Comparison of ENCODE assay signal across 23 cellular contexts in the genomic region with DNA sequence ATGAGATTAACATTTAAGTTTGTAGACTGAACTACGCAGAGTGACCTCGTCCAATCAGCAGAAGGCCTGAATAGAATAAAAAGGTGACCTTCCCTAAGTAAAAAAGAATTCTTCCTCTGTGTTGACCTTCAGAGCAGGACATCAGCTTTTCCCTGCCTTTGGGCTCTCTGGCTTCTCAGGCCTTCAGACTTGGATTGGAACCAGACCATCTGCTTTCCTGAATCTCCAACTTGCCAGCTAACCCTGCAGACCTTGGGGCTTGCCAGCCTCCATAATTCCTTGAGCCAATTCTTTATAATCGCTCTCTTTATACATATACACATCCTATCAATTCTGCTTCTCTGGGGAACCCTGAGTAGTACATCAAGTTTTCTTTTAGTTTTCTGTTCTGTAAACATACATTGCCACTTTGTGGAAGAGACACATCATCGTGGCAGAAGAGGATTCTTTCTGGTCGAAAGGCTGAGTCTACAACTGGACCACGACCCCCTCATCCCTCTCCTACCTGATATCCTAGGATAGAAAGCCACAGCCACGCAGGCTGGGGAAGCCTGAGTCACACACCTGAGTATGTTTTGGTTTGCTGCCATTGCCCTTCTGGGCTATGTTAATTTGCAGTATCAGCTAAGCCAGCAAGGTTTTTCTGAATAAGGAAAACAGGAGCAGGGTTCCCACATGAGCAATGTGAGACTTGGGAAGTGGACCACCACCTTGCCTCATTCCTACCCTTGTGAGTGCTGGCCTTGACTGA.
"Had no signal": no experiment of that assay in that cellular context is flagged by ENCODE, and none has a peak within 500 bp of the region (broad histone marks: within the 10 kb centered on the region; RNA-seq: fewer than 3 reads in every experiment).

No MANE protein-coding gene starts in this region.

- H3K27ac Mint-ChIP-seq: endodermal cell; naive thymus-derived CD8-positive, alpha-beta T cell had no signal

- H3K36me3 Mint-ChIP-seq: naive thymus-derived CD8-positive, alpha-beta T cell had no signal

- H3K9me3 Mint-ChIP-seq: endodermal cell, neural crest cell had no signal

- H3K4me3 ChIP-seq: coronary artery, gastrocnemius medialis, heart right ventricle, lung, ovary, right atrium auricular region, sigmoid colon, skin epidermis, stomach, thoracic aorta, transverse colon had no signal

- H3K27ac ChIP-seq: coronary artery, gastrocnemius medialis, heart right ventricle, ovary, right atrium auricular region, sigmoid colon, thoracic aorta, transverse colon had no signal

- H3K9me3 ChIP-seq: gastrocnemius medialis, ovary, right atrium auricular region, stomach, thoracic aorta, transverse colon had no signal

- FAIRE-seq: endothelial cell of umbilical vein, islet of Langerhans had no signal

- ATAC-seq: gastrocnemius medialis; heart right ventricle; left lobe of liver; naive thymus-derived CD8-positive, alpha-beta T cell had no signal

- H3K4me1 ChIP-seq: stomach, transverse colon had no signal

- H3K4me1 Mint-ChIP-seq: naive thymus-derived CD8-positive, alpha-beta T cell had no signal

- H3K27me3 ChIP-seq: gastrocnemius medialis, heart right ventricle, ovary, right atrium auricular region, sigmoid colon, stomach, transverse colon had no signal

- H3K4me3 Mint-ChIP-seq: endodermal cell; naive thymus-derived CD8-positive, alpha-beta T cell; neural crest cell had no signal

- H3K36me3 ChIP-seq: gastrocnemius medialis, heart right ventricle, ovary, right atrium auricular region, sigmoid colon, stomach, thoracic aorta, transverse colon had no signal

- DNase-seq: effector CD4-positive, alpha-beta T cell; endodermal cell; gastrocnemius medialis; heart right ventricle; hypothalamus; kidney glomerular epithelial cell; mesendoderm; naive thymus-derived CD8-positive, alpha-beta T cell; ovary; sigmoid colon; stimulated activated CD4-positive, alpha-beta T cell treated with anti-CD3 and anti-CD28 coated beads, Interleukin-2, amount 100 ng/mL, for 24 hours; stimulated activated naive CD4-positive, alpha-beta T cell; stomach; transverse colon had no signal
